ENCODE assay signal across 9 cellular contexts in genomic region chr10:5840314-5841307, GRCh38. TPM values are rescaled to one million over a fixed set of nuclear protein-coding genes. Genes with fewer than 3 reads are reported as not detected.
DNase-seq lines count a peak whose midpoint lies in the region; ATAC-seq, FAIRE-seq and TF ChIP-seq lines count a peak whose summit lies in the region.
"Had no signal": no experiment of that assay in that cellular context is flagged by ENCODE, and none has a peak within 500 bp of the region (broad histone marks: within the 10 kb centered on the region; RNA-seq: fewer than 3 reads in every experiment).

No MANE protein-coding gene starts in this region.

- ATAC-seq in GM19023 (IDR thresholded peaks at IDR 0.05; ENCODE audit: unreplicated experiment) = peak; percentile 77
- ATAC-seq in HG02938 (IDR thresholded peaks at IDR 0.05; ENCODE audit: unreplicated experiment) = peak; percentile 63
- peak; percentile 75 for ATAC-seq in T-helper 17 cell

- H3K4me1 Mint-ChIP-seq in T-helper 17 cell = peaks cover 4% of the 10 kb centered on the region

- FAIRE-seq in urothelium cell line (lab: Jason Lieb, UNC) = no peak
- FAIRE-seq: TTC549 had no signal

- H3K27ac ChIP-seq in WERI-Rb-1 = no peak overlapping the region

- H3K36me3 ChIP-seq in WERI-Rb-1 = no peaks in the 10 kb centered on the region

- H3K4me3 ChIP-seq in WERI-Rb-1 (ENCODE audit: low read depth, low read length) = no peak overlapping the region

- no peak for TF ChIP-seq CTCF in WERI-Rb-1 (IDR thresholded peaks at IDR 0.05; ENCODE audit: low read depth, low read length)

- H3K27me3 ChIP-seq in WERI-Rb-1 (ENCODE audit: insufficient read depth, low read depth, severe bottlenecking) = no peaks in the 10 kb centered on the region

- H3K27ac Mint-ChIP-seq in T-helper 17 cell = peak overlapping the region; percentile 57

- DNase-seq in T-helper 17 cell (no peak), iPS-NIHi11 (ENCODE audit: low spot score) (peak; percentile 57), urothelium cell line (ENCODE audit: low spot score) (peak; percentile 43), HUDEP-2 (lab: John Stamatoyannopoulos, UW; ENCODE audit: unreplicated experiment in 76 of 76) (no peak), WERI-Rb-1 (no peak)
- DNase-seq in effector CD4-positive, alpha-beta T cell = no peak

- peaks cover 6% of the 10 kb centered on the region for H3K27me3 Mint-ChIP-seq in T-helper 17 cell

- H3K36me3 Mint-ChIP-seq in T-helper 17 cell (ENCODE audit: low read depth) = no peaks in the 10 kb centered on the region

- H3K9me3 ChIP-seq in T-helper 17 cell (ENCODE audit: control insufficient read depth, low read length, poor library complexity, severe bottlenecking) (no peaks in the 10 kb centered on the region), WERI-Rb-1 (ENCODE audit: severe bottlenecking) (no peaks in the 10 kb centered on the region)

- H3K4me3 Mint-ChIP-seq in T-helper 17 cell = no peak overlapping the region

RNA-seq across cellular contexts. Expression of gene GDI2, which starts 27.4 kb away (rescaled TPM):
- 100 to 1,000 TPM in 1 of 2 donors, 10 to 100 TPM in 1; 95.5 to 109 TPM for total RNA-seq in T-helper 17 cell

RNA-seq across cellular contexts. Expression of gene ANKRD16, which starts 49.1 kb away (rescaled TPM):
- 1 to 10 TPM; 3.2 to 4.0 TPM for total RNA-seq in T-helper 17 cell

RNA-seq across cellular contexts. Expression of gene FBH1, which starts 49.4 kb away (rescaled TPM):
- total RNA-seq in T-helper 17 cell = 10 to 100 TPM; 51.6 to 69.0 TPM

Comparison
In these comparisons a context has a peak if more than half of its experiments do, and no peak if none do; other contexts are left out.
1. DNase-seq: peak in iPS-NIHi11 (single experiment) and urothelium cell line (single experiment); none in T-helper 17 cell (0 of 3), effector CD4-positive, alpha-beta T cell (single experiment), HUDEP-2 (0 of 76) and WERI-Rb-1 (single experiment).
2. Peak in every context shown above with its lines, with median percentiles within 50 percentile points of each other: ATAC-seq.